13 cellular contexts compared by ENCODE assay signal in the genomic region with DNA sequence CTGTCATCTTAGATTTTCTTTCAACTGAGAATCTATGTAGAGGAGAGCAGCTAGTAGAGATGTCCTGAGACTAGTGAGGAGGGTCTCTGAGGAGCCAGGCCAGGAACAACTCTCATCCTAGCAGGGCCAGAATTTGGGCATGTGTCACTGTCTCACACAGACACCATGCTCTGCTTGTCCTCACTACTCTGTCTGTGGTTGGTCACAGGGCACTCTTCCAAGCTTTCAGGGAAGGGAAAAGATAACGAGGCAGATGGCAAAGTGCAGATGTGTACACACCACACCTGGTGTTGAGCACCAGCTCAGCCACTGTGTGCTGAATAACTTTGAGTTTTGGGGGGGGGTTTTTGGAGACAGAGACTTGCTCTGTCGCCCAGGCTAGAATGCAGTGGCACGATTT. TPM values are rescaled to one million over a fixed set of nuclear protein-coding genes. Genes with fewer than 3 reads are reported as not detected.
DNase-seq lines count a peak whose midpoint lies in the region; ATAC-seq and TF ChIP-seq lines count a peak whose summit lies in the region.
"Had no signal": no experiment of that assay in that cellular context is flagged by ENCODE, and none has a peak within 500 bp of the region (broad histone marks: within the 10 kb centered on the region; RNA-seq: fewer than 3 reads in every experiment).

No MANE protein-coding gene starts in this region.

- in situ Hi-C loops in gastrocnemius medialis (cut with MboI; ENCODE audit: low sequenced_read_pairs in 4 of 4) = no loop called here

- DNase-seq in COLO668 (lab: John Stamatoyannopoulos, UW; ENCODE audit: unreplicated experiment) = peak; percentile 14
- peak; percentile 19 for DNase-seq in M059J (ENCODE audit: low read depth)
- peak in 1 of 10 donors; percentile 22 for DNase-seq in dorsolateral prefrontal cortex
- DNase-seq in gastrocnemius medialis = no peak
- no peak for DNase-seq in upper lobe of right lung
- no peak for DNase-seq in NAMALWA (ENCODE audit: low spot score)
- no peak for DNase-seq in effector memory CD4-positive, alpha-beta T cell
- DNase-seq: activated CD4-positive, alpha-beta T cell treated with anti-CD3 and anti-CD28 coated beads for 48 hours; AML-193; DMS79; thyroid gland had no signal

- no peaks in the 10 kb centered on the region for H3K36me3 ChIP-seq in gastrocnemius medialis
- H3K36me3 ChIP-seq in upper lobe of right lung = no peaks in the 10 kb centered on the region
- H3K36me3 ChIP-seq in effector memory CD4-positive, alpha-beta T cell (ENCODE audit: control insufficient read depth, insufficient read depth, low read length) = no peaks in the 10 kb centered on the region
- H3K36me3 ChIP-seq: thyroid gland had no signal

- peak overlapping the region in 55 of 59 donors; percentile 6 to 99 (median 96) for H3K27ac ChIP-seq in dorsolateral prefrontal cortex
- peak overlapping the region; percentile 84 to 94 (median 92) for H3K27ac ChIP-seq in gastrocnemius medialis
- no peak overlapping the region for H3K27ac ChIP-seq in upper lobe of right lung
- no peak overlapping the region for H3K27ac ChIP-seq in effector memory CD4-positive, alpha-beta T cell (ENCODE audit: insufficient read depth, low read length, poor library complexity, severe bottlenecking)

- H3K4me3 ChIP-seq in dorsolateral prefrontal cortex (peak overlapping the region in 4 of 59 donors; percentile 2 to 85 (median 82)), gastrocnemius medialis (no peak overlapping the region), upper lobe of right lung (no peak overlapping the region)
- no peak overlapping the region for H3K4me3 ChIP-seq in effector memory CD4-positive, alpha-beta T cell (ENCODE audit: insufficient read depth, low read depth, low read length, poor library complexity, severe bottlenecking)
- H3K4me3 ChIP-seq: thyroid gland had no signal

- TF ChIP-seq CTCF in dorsolateral prefrontal cortex (IDR thresholded peaks at IDR 0.05 in 54 of 56, conservative IDR thresholded peaks at IDR 0.05 in 2 of 56; ENCODE audit: low read depth in 1 of 56, partially characterized antibody in 56 of 56) (no peak), gastrocnemius medialis (IDR thresholded peaks at IDR 0.05 in 4 of 5, conservative IDR thresholded peaks at IDR 0.05 in 1 of 5) (no peak), upper lobe of right lung (IDR thresholded peaks at IDR 0.05) (no peak)

- H3K27me3 ChIP-seq in dorsolateral prefrontal cortex = no peaks in the 10 kb centered on the region
- no peaks in the 10 kb centered on the region for H3K27me3 ChIP-seq in gastrocnemius medialis
- H3K27me3 ChIP-seq in upper lobe of right lung = no peaks in the 10 kb centered on the region
- peaks cover 8% of the 10 kb centered on the region for H3K27me3 ChIP-seq in effector memory CD4-positive, alpha-beta T cell (replicated peaks; ENCODE audit: control insufficient read depth, insufficient read depth, low read length, poor library complexity, severe bottlenecking)
- H3K27me3 ChIP-seq: thyroid gland had no signal

- H3K4me1 ChIP-seq in gastrocnemius medialis (peaks cover 31 to 35% of the 10 kb centered on the region in 2 donors), upper lobe of right lung (no peaks in the 10 kb centered on the region)
- peaks cover 6% of the 10 kb centered on the region for H3K4me1 ChIP-seq in effector memory CD4-positive, alpha-beta T cell (ENCODE audit: control insufficient read depth, insufficient read depth, low read length, poor library complexity, severe bottlenecking)

- H3K9me3 ChIP-seq in gastrocnemius medialis = no peaks in the 10 kb centered on the region
- H3K9me3 ChIP-seq in upper lobe of right lung = no peaks in the 10 kb centered on the region
- H3K9me3 ChIP-seq in effector memory CD4-positive, alpha-beta T cell (ENCODE audit: control insufficient read depth, low read length) = no peaks in the 10 kb centered on the region
- H3K9me3 ChIP-seq: thyroid gland had no signal

- ATAC-seq in gastrocnemius medialis = peak in 1 of 2 donors; percentile 0
- ATAC-seq in GM18858 (IDR thresholded peaks at IDR 0.05; ENCODE audit: unreplicated experiment) = no peak
- no peak for ATAC-seq in upper lobe of right lung

- TF ChIP-seq POLR2A in gastrocnemius medialis (IDR thresholded peaks at IDR 0.05) = no peak

- intact Hi-C loops in dorsolateral prefrontal cortex (cut with DNase I) (loop anchor here in 1 of 2 donors (5.0 to 10.0 kb wide), 2 partner anchors 39 to 77 kb away; no protein-coding TSS in a partner anchor), gastrocnemius medialis (cut with DNase I; ENCODE audit: low total_unique reads) (loop anchor here (5.0 to 10.0 kb wide), 2 partner anchors 99 to 243 kb away; a partner anchor contains a TSS), upper lobe of right lung (cut with DNase I) (no loop called here)

RNA-seq across cellular contexts. Expression of a gene that starts 2.5 kb away (rescaled TPM):
- 2.5 and 4.1 TPM in 2 replicates for total RNA-seq in M059J (2014; rRNA removed; shearing (Covaris generic))
- total RNA-seq in dorsolateral prefrontal cortex (10 to 100 TPM in 119 of 120 experiments, 1 to 10 TPM in 1; 8.3 to 67.9 (median 30.9) TPM), gastrocnemius medialis (10 to 100 TPM; 23.0 to 65.7 (median 32.4) TPM), upper lobe of right lung (15.6 TPM)
- total RNA-seq: T-helper 2 cell treated with Interferon-gamma antibody and Interleukin-4, amounts not matched to agents 100 ng/mL and 5 ng/mL, for 36 hours had no signal

Comparison
In these comparisons a context has a peak if more than half of its experiments do, and no peak if none do; other contexts are left out.
1. DNase-seq: peak in COLO668 (single experiment) and M059J (single experiment); none in gastrocnemius medialis (0 of 2), upper lobe of right lung (single experiment), NAMALWA (single experiment) and effector memory CD4-positive, alpha-beta T cell (0 of 3).
2. H3K27ac ChIP-seq: peak in dorsolateral prefrontal cortex (55 of 59) and gastrocnemius medialis (4 of 4); none in upper lobe of right lung (single experiment) and effector memory CD4-positive, alpha-beta T cell (single experiment).